In genomic region chr1:62800274-62800673, GRCh38 we compare ENCODE assay signal across 12 cellular contexts. TPM values are rescaled to one million over a fixed set of nuclear protein-coding genes. Genes with fewer than 3 reads are reported as not detected.
DNase-seq lines count a peak whose midpoint lies in the region; ATAC-seq and TF ChIP-seq lines count a peak whose summit lies in the region.
"Had no signal": no experiment of that assay in that cellular context is flagged by ENCODE, and none has a peak within 500 bp of the region (broad histone marks: within the 10 kb centered on the region; RNA-seq: fewer than 3 reads in every experiment).

No MANE protein-coding gene starts in this region.

- no peak for TF ChIP-seq CTCF in GM23338 (conservative IDR thresholded peaks at IDR 0.05; ENCODE audit: low read depth in 2 of 2)

- no peak overlapping the region for H3K27ac Mint-ChIP-seq in stimulated activated naive CD8-positive, alpha-beta T cell treated with anti-CD3 and anti-CD28 coated beads, Interleukin-15, amount 100 ng/mL, for 72 hours
- no peak overlapping the region for H3K27ac Mint-ChIP-seq in CD8-positive, alpha-beta memory T cell
- no peak overlapping the region for H3K27ac Mint-ChIP-seq in GM23338

- H3F3A ChIP-seq in GM23338 (replicated peaks; ENCODE audit: low read depth) = no peaks in the 10 kb centered on the region

- no peaks in the 10 kb centered on the region for H3K9me3 Mint-ChIP-seq in stimulated activated naive CD8-positive, alpha-beta T cell treated with anti-CD3 and anti-CD28 coated beads, Interleukin-15, amount 100 ng/mL, for 72 hours
- H3K9me3 Mint-ChIP-seq in CD8-positive, alpha-beta memory T cell = no peaks in the 10 kb centered on the region
- no peaks in the 10 kb centered on the region for H3K9me3 Mint-ChIP-seq in GM23338

- H3K79me2 ChIP-seq in GM23338 (replicated peaks; ENCODE audit: insufficient read depth) = peaks cover 14% of the 10 kb centered on the region

- peaks cover 3 to 17% (median 4%) of the 10 kb centered on the region in 3 donors for H3K36me3 Mint-ChIP-seq in CD8-positive, alpha-beta memory T cell
- H3K36me3 Mint-ChIP-seq in GM23338 (ENCODE audit: low read depth) = no peaks in the 10 kb centered on the region

- peak; percentile 51 for ATAC-seq in stimulated activated naive CD8-positive, alpha-beta T cell treated with anti-CD3 and anti-CD28 coated beads, Interleukin-15, Interleukin-2, amounts not matched to agents 100 U/mL and 50 U/mL, for 24 hours
- ATAC-seq in stimulated activated naive CD8-positive, alpha-beta T cell treated with anti-CD3 and anti-CD28 coated beads, Interleukin-15, amount 100 ng/mL, for 72 hours = no peak
- ATAC-seq in HG02970 (IDR thresholded peaks at IDR 0.05; ENCODE audit: low FRiP score, unreplicated experiment) (peak; percentile 40), GM23338 (no peak), left ventricle myocardium superior (no peak)
- ATAC-seq: A549, HCT116 had no signal

- no peaks in the 10 kb centered on the region for H3K36me3 ChIP-seq in CD8-positive, alpha-beta memory T cell (ENCODE audit: insufficient read depth, low read length)
- no peaks in the 10 kb centered on the region for H3K36me3 ChIP-seq in GM23338 (ENCODE audit: insufficient read depth)

- H3K4me3 ChIP-seq in CD8-positive, alpha-beta memory T cell (ENCODE audit: low read length) = no peak overlapping the region
- H3K4me3 ChIP-seq in GM23338 = no peak overlapping the region
- H3K4me3 ChIP-seq: A549 had no signal

- H3K27me3 ChIP-seq in CD8-positive, alpha-beta memory T cell (ENCODE audit: insufficient read depth, low read length, poor library complexity, severe bottlenecking) = no peaks in the 10 kb centered on the region
- no peaks in the 10 kb centered on the region for H3K27me3 ChIP-seq in GM23338 (ENCODE audit: insufficient read depth)

- no peak overlapping the region for H2AFZ ChIP-seq in GM23338

- H3K27ac ChIP-seq in CD8-positive, alpha-beta memory T cell (ENCODE audit: low read depth, low read length) = no peak overlapping the region
- no peak overlapping the region for H3K27ac ChIP-seq in GM23338 (ENCODE audit: low read depth)
- H3K27ac ChIP-seq: A549 had no signal

- no peaks in the 10 kb centered on the region for H4K20me1 ChIP-seq in GM23338 (replicated peaks; ENCODE audit: insufficient read depth)

- no peaks in the 10 kb centered on the region for H3K4me1 ChIP-seq in CD8-positive, alpha-beta memory T cell (ENCODE audit: insufficient read depth, low read length)
- H3K4me1 ChIP-seq in GM23338 (ENCODE audit: insufficient read depth) = no peaks in the 10 kb centered on the region
- H3K4me1 ChIP-seq: A549 had no signal

- POLR2A ChIA-PET in CD8-positive, alpha-beta memory T cell (lab: Charles Lee) = no interaction called here

- no peaks in the 10 kb centered on the region for H3K9me2 ChIP-seq in GM23338 (ENCODE audit: insufficient read depth)

- H3K4me3 Mint-ChIP-seq in stimulated activated naive CD8-positive, alpha-beta T cell treated with anti-CD3 and anti-CD28 coated beads, Interleukin-15, amount 100 ng/mL, for 72 hours = no peak overlapping the region
- no peak overlapping the region for H3K4me3 Mint-ChIP-seq in CD8-positive, alpha-beta memory T cell
- no peak overlapping the region for H3K4me3 Mint-ChIP-seq in GM23338

- intact Hi-C loops in left ventricle myocardium superior (cut with micrococcal nuclease) = no loop called here

- H3K4me1 Mint-ChIP-seq in stimulated activated naive CD8-positive, alpha-beta T cell treated with anti-CD3 and anti-CD28 coated beads, Interleukin-15, amount 100 ng/mL, for 72 hours = peaks cover 16% of the 10 kb centered on the region
- peaks cover 5 to 14% (median 10%) of the 10 kb centered on the region in 3 donors for H3K4me1 Mint-ChIP-seq in CD8-positive, alpha-beta memory T cell
- H3K4me1 Mint-ChIP-seq in GM23338 = no peaks in the 10 kb centered on the region

- CTCF ChIA-PET in CD8-positive, alpha-beta memory T cell (lab: Charles Lee) = no interaction called here

- no peaks in the 10 kb centered on the region for H3K9me3 ChIP-seq in CD8-positive, alpha-beta memory T cell (ENCODE audit: low read length)
- H3K9me3 ChIP-seq: A549 had no signal

- no peaks in the 10 kb centered on the region for H3K27me3 Mint-ChIP-seq in stimulated activated naive CD8-positive, alpha-beta T cell treated with anti-CD3 and anti-CD28 coated beads, Interleukin-15, amount 100 ng/mL, for 72 hours
- no peaks in the 10 kb centered on the region for H3K27me3 Mint-ChIP-seq in CD8-positive, alpha-beta memory T cell
- H3K27me3 Mint-ChIP-seq in GM23338 (ENCODE audit: insufficient read depth, low read depth, poor library complexity) = no peaks in the 10 kb centered on the region

- DNase-seq in stimulated activated naive CD8-positive, alpha-beta T cell treated with anti-CD3 and anti-CD28 coated beads, Interleukin-15, Interleukin-2, amounts not matched to agents 100 U/mL and 50 U/mL, for 24 hours = no peak
- no peak for DNase-seq in stimulated activated naive CD8-positive, alpha-beta T cell treated with anti-CD3 and anti-CD28 coated beads, Interleukin-15, amount 100 ng/mL, for 72 hours
- peak; percentile 40 for DNase-seq in NOMO-1 treated with DMSO at 0.1 percent for 48 hours (lab: John Stamatoyannopoulos, UW; ENCODE audit: unreplicated experiment)
- DNase-seq in CD8-positive, alpha-beta memory T cell = no peak
- no peak for DNase-seq in activated gamma-delta T cell (lab: John Stamatoyannopoulos, UW)
- no peak for DNase-seq in GM23338 (ENCODE audit: low spot score)
- no peak for DNase-seq in left ventricle myocardium superior
- DNase-seq: activated CD4-positive, alpha-beta T cell treated with anti-CD3 and anti-CD28 coated beads, Interleukin-2, amount 50 U/mL, for 48 hours; NCI-H1417 treated with DMSO at 0.1 percent for 48 hours had no signal

- no peak overlapping the region for H3K4me2 ChIP-seq in GM23338
- H3K4me2 ChIP-seq: A549 had no signal

TF ChIP-seq in GM23338, 12 proteins besides CTCF, POLR2A, EP300 and RAD21:
- no peak for TF ChIP-seq STAT1 (IDR thresholded peaks at IDR 0.05; ENCODE audit: unreplicated experiment)
TF ChIP-seq in GM23338: peak in this region for 0.

RNA-seq across cellular contexts. Expression of gene ATG4C, which starts 16.3 kb away (rescaled TPM):
- total RNA-seq in CD8-positive, alpha-beta memory T cell = 10 to 100 TPM; 17.7 to 20.0 TPM
- 13.4 TPM for polyA plus RNA-seq in CD8-positive, alpha-beta memory T cell
- 15.7 and 22.1 TPM in 2 replicates for total RNA-seq in GM23338 (2014; rRNA removed; shearing (Covaris generic))
- 13.7 and 18.6 TPM in 2 replicates for polyA plus RNA-seq in GM23338 (2016; fragmentation: Nextera tagmentation; extraction: Ambion mirVana)
- total RNA-seq in left ventricle myocardium superior = 9.1 TPM

Comparison
In these comparisons a context has a peak if more than half of its experiments do, and no peak if none do; other contexts are left out.
1. ATAC-seq: peak in stimulated activated naive CD8-positive, alpha-beta T cell treated with anti-CD3 and anti-CD28 coated beads, Interleukin-15, Interleukin-2, amounts not matched to agents 100 U/mL and 50 U/mL, for 24 hours (single experiment) and HG02970 (single experiment); none in stimulated activated naive CD8-positive, alpha-beta T cell treated with anti-CD3 and anti-CD28 coated beads, Interleukin-15, amount 100 ng/mL, for 72 hours (single experiment), GM23338 (single experiment) and left ventricle myocardium superior (single experiment).